Comparison of ENCODE assay signal across 18 cellular contexts in the genomic region with DNA sequence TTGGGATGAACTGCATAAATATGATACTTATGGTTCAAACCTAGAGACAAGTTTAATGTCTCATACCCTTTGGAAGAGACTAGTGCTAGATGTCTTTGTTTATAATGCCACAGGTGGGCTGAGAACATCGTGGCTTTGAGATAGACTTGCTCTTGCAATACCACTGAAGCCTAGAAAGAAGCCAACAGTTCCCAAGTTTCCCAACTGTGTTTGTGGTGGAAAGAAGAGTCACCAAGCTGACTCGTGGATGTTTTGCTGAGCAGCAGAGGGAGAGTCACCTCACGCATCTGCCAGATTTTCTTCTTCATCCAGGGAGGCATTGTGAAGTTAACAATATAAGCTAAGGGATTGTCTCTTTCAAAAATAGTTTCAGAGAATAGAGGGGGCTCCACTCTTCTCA.
DNase-seq lines count a peak whose midpoint lies in the region; FAIRE-seq and TF ChIP-seq lines count a peak whose summit lies in the region.
"Had no signal": no experiment of that assay in that cellular context is flagged by ENCODE, and none has a peak within 500 bp of the region (broad histone marks: within the 10 kb centered on the region; RNA-seq: fewer than 3 reads in every experiment).

No MANE protein-coding gene starts in this region.

- no peaks in the 10 kb centered on the region for H3K4me1 Mint-ChIP-seq in Caco-2 (ENCODE audit: low read depth, unreplicated experiment)
- H3K4me1 Mint-ChIP-seq: B cell had no signal

- H3K9me3 ChIP-seq in Caco-2 = no peaks in the 10 kb centered on the region

- CTCF ChIA-PET in Caco-2 (lab: Charles Lee) = no interaction called here

- H3K27me3 Mint-ChIP-seq in Caco-2 (ENCODE audit: insufficient read depth, unreplicated experiment) = peaks cover 3% of the 10 kb centered on the region
- H3K27me3 Mint-ChIP-seq: B cell had no signal

- no peaks in the 10 kb centered on the region for H3K9me3 Mint-ChIP-seq in Caco-2 (ENCODE audit: unreplicated experiment)

- H3K36me3 Mint-ChIP-seq in Caco-2 (ENCODE audit: insufficient read depth, unreplicated experiment) = no peaks in the 10 kb centered on the region

- intact Hi-C loops in Caco-2 (cut with micrococcal nuclease; ENCODE audit: unreplicated experiment) = no loop called here

- no peak overlapping the region for H3K4me3 Mint-ChIP-seq in Caco-2 (ENCODE audit: unreplicated experiment)
- H3K4me3 Mint-ChIP-seq: B cell had no signal

- no peak overlapping the region for H3K27ac Mint-ChIP-seq in Caco-2 (ENCODE audit: unreplicated experiment)
- H3K27ac Mint-ChIP-seq: B cell had no signal

- no peak for FAIRE-seq in urothelium cell line (lab: Jason Lieb, UNC)
- FAIRE-seq: GM12892 had no signal

- no peaks in the 10 kb centered on the region for H3K4me1 ChIP-seq in Caco-2

- BruUV-seq in Caco-2 (replicated peaks; lab: Mats Ljungman, UMichigan) = no TSS peak

- H3K4me3 ChIP-seq in Caco-2 (ENCODE audit: low read depth, low read length) = no peak overlapping the region

- POLR2A ChIA-PET in Caco-2 (lab: Charles Lee) = no interaction called here

- no peaks in the 10 kb centered on the region for H3K27me3 ChIP-seq in Caco-2 (replicated peaks; ENCODE audit: control insufficient read depth, insufficient read depth, low read length)

- no peak for TF ChIP-seq CTCF in Caco-2 (IDR thresholded peaks at IDR 0.05; ENCODE audit: insufficient read depth in 1 of 2, low read depth in 1 of 2, low read length in 1 of 2, severe bottlenecking in 1 of 2, unreplicated experiment in 1 of 2)

- H3K36me3 ChIP-seq in Caco-2 (ENCODE audit: control insufficient read depth, insufficient read depth, low read length) = no peaks in the 10 kb centered on the region

- peak; percentile 6 for DNase-seq in GM04504 (ENCODE audit: low read depth)
- DNase-seq in amniotic epithelial cell (ENCODE audit: low read depth) = peak; percentile 58
- DNase-seq in fibroblast of peridontal ligament (ENCODE audit: extremely low read depth) = peak; percentile 4
- DNase-seq in Caco-2 = no peak
- DNase-seq in urothelium cell line (ENCODE audit: low spot score) = no peak
- DNase-seq in DMS79 treated with DMSO at 0.1 percent for 48 hours (lab: John Stamatoyannopoulos, UW) = no peak
- no peak for DNase-seq in stimulated activated CD4-positive, alpha-beta T cell treated with anti-CD3 and anti-CD28 coated beads, Interleukin-4, amount 100 ng/mL, for 1 hour
- DNase-seq: ACHN, DMS 273 treated with DMSO at 0.1 percent for 48 hours, GOT3, NCI-H1105 treated with DMSO at 0.1 percent for 48 hours, NCI-H1694 treated with DMSO at 0.1 percent for 48 hours, NCI-H510A, NCI-H774, RPMI8226, SIG-M5 had no signal

Comparison
In these comparisons a context has a peak if more than half of its experiments do, and no peak if none do; other contexts are left out.
1. DNase-seq: peak in GM04504 (single experiment), amniotic epithelial cell (single experiment) and fibroblast of peridontal ligament (single experiment); none in Caco-2 (0 of 2), urothelium cell line (single experiment), DMS79 treated with DMSO at 0.1 percent for 48 hours (single experiment) and stimulated activated CD4-positive, alpha-beta T cell treated with anti-CD3 and anti-CD28 coated beads, Interleukin-4, amount 100 ng/mL, for 1 hour (single experiment).